ENCODE assay signal across 20 cellular contexts in the genomic region with DNA sequence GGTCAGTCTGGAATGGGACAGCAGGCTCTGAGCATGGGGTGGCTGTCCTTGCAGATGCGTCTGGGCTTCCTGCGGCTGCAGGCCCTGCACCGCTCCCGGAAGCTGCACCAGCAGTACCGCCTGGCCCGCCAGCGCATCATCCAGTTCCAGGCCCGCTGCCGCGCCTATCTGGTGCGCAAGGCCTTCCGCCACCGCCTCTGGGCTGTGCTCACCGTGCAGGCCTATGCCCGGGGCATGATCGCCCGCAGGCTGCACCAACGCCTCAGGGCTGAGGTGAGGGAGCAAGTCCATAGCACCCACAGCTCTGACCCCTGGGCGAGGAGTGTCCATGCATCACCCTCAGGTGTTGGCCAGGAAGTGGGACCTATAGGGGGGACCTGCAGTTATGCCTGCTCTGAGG.
"Had no signal": no experiment of that assay in that cellular context is flagged by ENCODE, and none has a peak within 500 bp of the region (broad histone marks: within the 10 kb centered on the region; RNA-seq: fewer than 3 reads in every experiment).

No MANE protein-coding gene starts in this region.

- ATAC-seq: SK-N-SH treated with all-trans-retinoic acid at 6 μM for 48 hours had no signal

- H3K27ac ChIP-seq: SJCRH30 had no signal

- H3K4me3 ChIP-seq: MG63, SJCRH30 had no signal

- H3K27me3 ChIP-seq: MG63, SJCRH30 had no signal

- H3K9me3 ChIP-seq: MG63, SJCRH30 had no signal

- FAIRE-seq: RCC 7860 had no signal

- H3K36me3 ChIP-seq: MG63, SJCRH30 had no signal

- DNase-seq: Karpas-422, KG1, NCI-H1092, NCI-H1105 treated with DMSO at 0.1 percent for 48 hours, NCI-H1417 treated with DMSO at 0.1 percent for 48 hours, NCI-H146, NCI-H1694 treated with DMSO at 0.1 percent for 48 hours, NCI-H1930, NCI-H2081, NCI-H2107, NCI-H2227 treated with DMSO at 0.1 percent for 48 hours, NCI-H524, NCI-H69, NCI-H774, RPMI8226, SHP77 treated with DMSO at 0.1 percent for 48 hours, SJCRH30 had no signal
